ENCODE assay signal across 17 cellular contexts in the genomic region with DNA sequence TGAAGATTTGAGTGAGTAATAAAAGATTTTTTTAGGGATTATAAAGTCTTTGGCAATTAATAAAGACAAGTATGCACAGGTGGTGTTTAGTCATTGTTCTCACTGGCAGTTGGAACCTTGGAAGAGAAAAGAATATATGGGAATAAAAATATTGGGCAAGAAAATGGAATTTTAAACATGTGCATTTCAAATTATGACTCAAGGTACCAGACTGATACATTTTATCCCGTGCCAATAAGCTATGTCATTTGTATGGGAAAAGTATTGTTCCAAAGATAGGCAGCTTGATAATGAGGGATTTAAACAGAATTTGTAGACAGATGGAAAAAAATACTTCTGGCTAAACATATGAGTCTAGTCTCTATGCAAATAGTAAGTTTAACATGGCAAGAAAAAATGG.
A peak's percentile ranks its signal among the peaks of the same experiment; 100 is the strongest.
DNase-seq lines count a peak whose midpoint lies in the region; ATAC-seq, FAIRE-seq and TF ChIP-seq lines count a peak whose summit lies in the region.
"Had no signal": no experiment of that assay in that cellular context is flagged by ENCODE, and none has a peak within 500 bp of the region (broad histone marks: within the 10 kb centered on the region; RNA-seq: fewer than 3 reads in every experiment).

No MANE protein-coding gene starts in this region.

- no peak overlapping the region for H3K27ac ChIP-seq in BLaER1
- peak overlapping the region; percentile 39 for H3K27ac ChIP-seq in GM23248
- H3K27ac ChIP-seq in mesenchymal stem cell (ENCODE audit: low read length, poor library complexity, severe bottlenecking) = no peak overlapping the region

- H3K4me2 ChIP-seq in BLaER1 (peak overlapping the region; percentile 72; the same call in 1 of the 2 replicates), GM23248 (ENCODE audit: unreplicated experiment) (peak overlapping the region; percentile 71), mesenchymal stem cell (ENCODE audit: low read length, poor library complexity, severe bottlenecking) (no peak overlapping the region)

- no peak overlapping the region for H3K23ac ChIP-seq in mesenchymal stem cell (ENCODE audit: low read length in 2 of 2)

- peak overlapping the region; percentile 48 for H3K4me3 Mint-ChIP-seq in activated CD8-positive, alpha-beta T cell treated with anti-CD3 and anti-CD28 coated beads, Interleukin-2, amount 10 ng/mL, durations not matched to agents 7 days and 5 days
- peak overlapping the region; percentile 48 to 83 (median 66) for H3K4me3 Mint-ChIP-seq in immature natural killer cell

- POLR2A ChIA-PET in activated CD8-positive, alpha-beta T cell treated with anti-CD3 and anti-CD28 coated beads, Interleukin-2, amount 10 ng/mL, durations not matched to agents 7 days and 5 days (lab: Charles Lee) = no interaction called here

- DNase-seq in GM23248 (peak; percentile 69), immature natural killer cell (no peak), mesenchymal stem cell (no peak), GM12892 (ENCODE audit: insufficient read length) (no peak), sciatic nerve (ENCODE audit: low spot score) (no peak), COLO829 (ENCODE audit: low spot score) (no peak)
- DNase-seq in activated CD8-positive, alpha-beta T cell treated with anti-CD3 and anti-CD28 coated beads, Interleukin-2, amount 10 ng/mL, durations not matched to agents 7 days and 5 days = no peak
- DNase-seq: activated T-cell treated with anti-CD3 and anti-CD28 coated beads, Interleukin-2, amount 50 U/mL, for 24 hours; Kasumi-1; left colon; NCI-H2171 treated with DMSO at 0.1 percent for 48 hours; nucleus accumbens had no signal

- WGBS in GM23248 (ENCODE audit: low coverage in 1 of 2, low lambda C conversion rate in 2 of 2, missing lambda C conversion rate in 2 of 2), 2 experiments = 27 to 56% methylated on average over 1 of the region's 1 CpG
- no CpG with 5 or more reads among the region's 1 CpG for WGBS in mesenchymal stem cell

- H3K4me3 ChIP-seq in BLaER1 (no peak overlapping the region), GM23248 (peak overlapping the region; percentile 48; the same call in 1 of the 2 replicates), mesenchymal stem cell (ENCODE audit: insufficient read depth in 1 of 2, low read depth in 1 of 2, low read length in 2 of 2) (no peak overlapping the region)

- no peak for ATAC-seq in activated CD8-positive, alpha-beta T cell treated with anti-CD3 and anti-CD28 coated beads, Interleukin-2, amount 10 ng/mL, durations not matched to agents 7 days and 5 days
- ATAC-seq in sciatic nerve = no peak
- ATAC-seq: left colon, Panc1 had no signal

- H3K9me3 ChIP-seq in BLaER1 (no peaks in the 10 kb centered on the region; the same call in 1 of the 2 replicates), GM23248 (ENCODE audit: low read depth) (no peaks in the 10 kb centered on the region), mesenchymal stem cell (ENCODE audit: control insufficient read depth, low read length) (peaks cover 6% of the 10 kb centered on the region)

- H2BK12ac ChIP-seq in mesenchymal stem cell (ENCODE audit: low read length in 2 of 2) = no peak overlapping the region

- no peak overlapping the region for H3K18ac ChIP-seq in mesenchymal stem cell (ENCODE audit: low read depth in 1 of 2, low read length in 2 of 2)

- H3K9ac ChIP-seq in BLaER1 (no peak overlapping the region), GM23248 (no peak overlapping the region), mesenchymal stem cell (ENCODE audit: low read length) (no peak overlapping the region)

- no peaks in the 10 kb centered on the region for H3K79me1 ChIP-seq in mesenchymal stem cell (replicated peaks; ENCODE audit: low read length, poor library complexity, severe bottlenecking)

- no peak overlapping the region for H2BK120ac ChIP-seq in mesenchymal stem cell (ENCODE audit: low read depth, low read length)

- H2BK15ac ChIP-seq in mesenchymal stem cell (ENCODE audit: low read depth, poor library complexity, severe bottlenecking) = no peak overlapping the region

- H3K27me3 ChIP-seq in BLaER1 (no peaks in the 10 kb centered on the region), GM23248 (replicated peaks; ENCODE audit: insufficient read depth) (no peaks in the 10 kb centered on the region), mesenchymal stem cell (ENCODE audit: control insufficient read depth in 1 of 2, insufficient read depth in 1 of 2, low read length in 2 of 2) (no peaks in the 10 kb centered on the region)

- H3K9me2 ChIP-seq in GM23248 (ENCODE audit: insufficient read depth) = no peaks in the 10 kb centered on the region

- no peak overlapping the region for H4K91ac ChIP-seq in mesenchymal stem cell (ENCODE audit: low read length)

- intact Hi-C loops in sciatic nerve (cut with DNase I) = no loop called here

- H4K8ac ChIP-seq in mesenchymal stem cell (ENCODE audit: low read length) = no peak overlapping the region

- peaks cover 7% of the 10 kb centered on the region for H3K4me1 ChIP-seq in BLaER1
- peaks cover 14% of the 10 kb centered on the region for H3K4me1 ChIP-seq in GM23248 (ENCODE audit: insufficient read depth)
- H3K4me1 ChIP-seq in mesenchymal stem cell (ENCODE audit: control insufficient read depth, insufficient read depth, low read depth, low read length) = no peaks in the 10 kb centered on the region

- H4K20me1 ChIP-seq in BLaER1 (no peaks in the 10 kb centered on the region), GM23248 (ENCODE audit: insufficient read depth) (no peaks in the 10 kb centered on the region)

- CTCF ChIA-PET in activated CD8-positive, alpha-beta T cell treated with anti-CD3 and anti-CD28 coated beads, Interleukin-2, amount 10 ng/mL, durations not matched to agents 7 days and 5 days (lab: Charles Lee) = interaction anchor here (1.0 kb wide), 1 partner anchor 1436 kb away, joined by 3 read pairs; no protein-coding TSS in a partner anchor

- H3K36me3 ChIP-seq in BLaER1 (no peaks in the 10 kb centered on the region), GM23248 (ENCODE audit: low read depth) (no peaks in the 10 kb centered on the region), mesenchymal stem cell (ENCODE audit: control insufficient read depth in 1 of 2, insufficient read depth in 2 of 2, low read depth in 1 of 2, low read length in 2 of 2) (no peaks in the 10 kb centered on the region)

- H3K36me3 Mint-ChIP-seq in activated CD8-positive, alpha-beta T cell treated with anti-CD3 and anti-CD28 coated beads, Interleukin-2, amount 10 ng/mL, durations not matched to agents 7 days and 5 days (ENCODE audit: low read depth) = peaks cover 2% of the 10 kb centered on the region
- H3K36me3 Mint-ChIP-seq in immature natural killer cell = peaks cover 0 to 4% (median 3%) of the 10 kb centered on the region in 3 donors

- in situ Hi-C loops in GM23248 (cut with MboI) = no loop called here

- H3K14ac ChIP-seq in mesenchymal stem cell (ENCODE audit: low read length in 2 of 2) = no peak overlapping the region

- peaks cover 6% of the 10 kb centered on the region for H3K9me3 Mint-ChIP-seq in activated CD8-positive, alpha-beta T cell treated with anti-CD3 and anti-CD28 coated beads, Interleukin-2, amount 10 ng/mL, durations not matched to agents 7 days and 5 days (ENCODE audit: insufficient read depth)
- H3K9me3 Mint-ChIP-seq in immature natural killer cell = peaks cover 0 to 12% (median 4%) of the 10 kb centered on the region in 6 donors
- H3K9me3 Mint-ChIP-seq: activated T-cell treated with anti-CD3 and anti-CD28 coated beads, Interleukin-2, amount 50 U/mL, for 24 hours had no signal

- H3K27me3 Mint-ChIP-seq in activated CD8-positive, alpha-beta T cell treated with anti-CD3 and anti-CD28 coated beads, Interleukin-2, amount 10 ng/mL, durations not matched to agents 7 days and 5 days (ENCODE audit: low read depth) = no peaks in the 10 kb centered on the region
- no peaks in the 10 kb centered on the region for H3K27me3 Mint-ChIP-seq in immature natural killer cell (ENCODE audit: low read depth in 3 of 3)
- H3K27me3 Mint-ChIP-seq: activated T-cell treated with anti-CD3 and anti-CD28 coated beads, Interleukin-2, amount 50 U/mL, for 24 hours had no signal

- no peak overlapping the region for H2AK5ac ChIP-seq in mesenchymal stem cell (ENCODE audit: low read length, severe bottlenecking)

- H2BK5ac ChIP-seq in mesenchymal stem cell (ENCODE audit: low read depth, low read length, poor library complexity, severe bottlenecking) = no peak overlapping the region

- no peak for TF ChIP-seq POLR2A in GM12892 (IDR thresholded peaks at IDR 0.05; ENCODE audit: low read depth, low read length)

- FAIRE-seq in GM12892 (lab: Jason Lieb, UNC) = no peak
- FAIRE-seq: colon, D721Med, TTC549 had no signal

- 0 out of 2 replicates have a peak, but pooled peaks cover 5% of the 10 kb centered on the region for H3F3A ChIP-seq in GM23248 (ENCODE audit: insufficient read depth)

- peaks cover 7% of the 10 kb centered on the region for H3K4me1 Mint-ChIP-seq in activated CD8-positive, alpha-beta T cell treated with anti-CD3 and anti-CD28 coated beads, Interleukin-2, amount 10 ng/mL, durations not matched to agents 7 days and 5 days (ENCODE audit: low read depth)
- peaks cover 7 to 17% of the 10 kb centered on the region in 2 donors for H3K4me1 Mint-ChIP-seq in immature natural killer cell

- H2AFZ ChIP-seq in GM23248 (peak overlapping the region; percentile 66), mesenchymal stem cell (ENCODE audit: low read depth, low read length) (no peak overlapping the region)

- no peaks in the 10 kb centered on the region for H3K79me2 ChIP-seq in GM23248 (ENCODE audit: insufficient read depth)

- H3K4ac ChIP-seq in mesenchymal stem cell (ENCODE audit: low read depth in 1 of 2, low read length in 2 of 2) = no peak overlapping the region

- H3K27ac Mint-ChIP-seq in activated CD8-positive, alpha-beta T cell treated with anti-CD3 and anti-CD28 coated beads, Interleukin-2, amount 10 ng/mL, durations not matched to agents 7 days and 5 days = peak overlapping the region; percentile 62
- peak overlapping the region; percentile 17 to 73 (median 36) for H3K27ac Mint-ChIP-seq in immature natural killer cell
